In the genomic region with DNA sequence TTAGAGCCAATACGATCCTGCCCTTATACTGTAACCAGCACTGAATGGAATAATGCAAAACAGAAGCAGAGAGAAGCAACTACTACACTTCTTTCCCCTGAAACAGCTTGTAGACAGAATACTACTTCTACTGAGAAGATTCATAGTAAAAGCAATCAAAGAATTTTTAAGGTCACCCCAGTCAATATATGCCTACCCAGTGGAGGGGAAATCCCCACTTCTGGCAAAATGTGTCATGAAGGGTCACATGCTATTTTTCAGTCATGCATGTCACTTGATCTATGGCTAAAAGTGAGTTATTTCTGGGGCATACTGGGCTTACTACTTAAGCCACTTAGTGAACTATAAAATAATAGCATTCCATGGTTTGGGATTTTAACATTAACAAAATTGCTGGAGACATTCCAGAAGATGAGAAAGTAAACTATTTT, we compare ENCODE assay signal across 7 cellular contexts. TPM values are rescaled to one million over a fixed set of nuclear protein-coding genes. Genes with fewer than 3 reads are reported as not detected.
DNase-seq lines count a peak whose midpoint lies in the region; ATAC-seq and TF ChIP-seq lines count a peak whose summit lies in the region.

No MANE protein-coding gene starts in this region.

- no peak overlapping the region for H3K4me3 ChIP-seq in smooth muscle cell

- H3K36me3 ChIP-seq in smooth muscle cell (ENCODE audit: low read depth) = peaks cover 24% of the 10 kb centered on the region

- WGBS in smooth muscle cell (ENCODE audit: low lambda C conversion rate) = 86% methylated on average over 1 of the region's 1 CpG

- intact Hi-C loops in activated T-helper 1 cell treated with anti-CD3 and anti-CD28 coated beads, Interleukin-12 subunit alpha, Interleukin-12 subunit beta, Interleukin-2, Interleukin-4 antibody, amounts not matched to agents 30 ng/mL and 10 ng/mL and 1 ng/mL, durations not matched to agents 14 hours and 24 hours and 36 hours (cut with micrococcal nuclease) = loop anchor here (1.0 kb wide), 8 partner anchors 9 to 986 kb away; no protein-coding TSS in a partner anchor

- no peaks in the 10 kb centered on the region for H3K27me3 Mint-ChIP-seq in activated T-helper 1 cell treated with anti-CD3 and anti-CD28 coated beads, Interleukin-12 subunit alpha, Interleukin-12 subunit beta, Interleukin-2, Interleukin-4 antibody, amounts not matched to agents 30 ng/mL and 10 ng/mL and 1 ng/mL, durations not matched to agents 14 hours and 24 hours and 36 hours (ENCODE audit: insufficient read depth)

- peaks cover 12% of the 10 kb centered on the region for H4K20me1 ChIP-seq in smooth muscle cell (ENCODE audit: low read depth)

- peak overlapping the region; percentile 72 for H3K27ac Mint-ChIP-seq in activated T-helper 1 cell treated with anti-CD3 and anti-CD28 coated beads, Interleukin-12 subunit alpha, Interleukin-12 subunit beta, Interleukin-2, Interleukin-4 antibody, amounts not matched to agents 30 ng/mL and 10 ng/mL and 1 ng/mL, durations not matched to agents 14 hours and 24 hours and 36 hours

- peak overlapping the region; percentile 47 for H3K4me2 ChIP-seq in smooth muscle cell

- H3K9me3 Mint-ChIP-seq in activated T-helper 1 cell treated with anti-CD3 and anti-CD28 coated beads, Interleukin-12 subunit alpha, Interleukin-12 subunit beta, Interleukin-2, Interleukin-4 antibody, amounts not matched to agents 30 ng/mL and 10 ng/mL and 1 ng/mL, durations not matched to agents 14 hours and 24 hours and 36 hours = no peaks in the 10 kb centered on the region

- H3K4me1 ChIP-seq in smooth muscle cell (ENCODE audit: low read depth) = no peaks in the 10 kb centered on the region

- H3K4me3 Mint-ChIP-seq in activated T-helper 1 cell treated with anti-CD3 and anti-CD28 coated beads, Interleukin-12 subunit alpha, Interleukin-12 subunit beta, Interleukin-2, Interleukin-4 antibody, amounts not matched to agents 30 ng/mL and 10 ng/mL and 1 ng/mL, durations not matched to agents 14 hours and 24 hours and 36 hours = peak overlapping the region; percentile 57

- no peak overlapping the region for H2AFZ ChIP-seq in smooth muscle cell (ENCODE audit: low read depth)

- TF ChIP-seq CTCF in smooth muscle cell (IDR thresholded peaks at IDR 0.05; ENCODE audit: borderline replicate concordance, insufficient read depth, poor library complexity, severe bottlenecking) = no peak

- H3K79me2 ChIP-seq in smooth muscle cell (ENCODE audit: low read depth) = no peaks in the 10 kb centered on the region

- peak overlapping the region; percentile 88 for H3K27ac ChIP-seq in smooth muscle cell (ENCODE audit: low read depth)

- ATAC-seq in GM18873 (IDR thresholded peaks at IDR 0.05; ENCODE audit: low FRiP score, unreplicated experiment) (peak; percentile 67), HG02759 (IDR thresholded peaks at IDR 0.05; ENCODE audit: unreplicated experiment) (peak; percentile 86)

- H3K9me3 ChIP-seq in smooth muscle cell (replicated peaks; ENCODE audit: low read depth) = no peaks in the 10 kb centered on the region

- H3K27me3 ChIP-seq in smooth muscle cell (ENCODE audit: low read depth) = no peaks in the 10 kb centered on the region

- peaks cover 43% of the 10 kb centered on the region for H3K4me1 Mint-ChIP-seq in activated T-helper 1 cell treated with anti-CD3 and anti-CD28 coated beads, Interleukin-12 subunit alpha, Interleukin-12 subunit beta, Interleukin-2, Interleukin-4 antibody, amounts not matched to agents 30 ng/mL and 10 ng/mL and 1 ng/mL, durations not matched to agents 14 hours and 24 hours and 36 hours (ENCODE audit: low read depth)

- peak; percentile 34 for DNase-seq in activated T-helper 1 cell treated with anti-CD3 and anti-CD28 coated beads, Interleukin-12 subunit alpha, Interleukin-12 subunit beta, Interleukin-2, Interleukin-4 antibody, amounts not matched to agents 30 ng/mL and 10 ng/mL and 1 ng/mL, durations not matched to agents 14 hours and 24 hours and 36 hours (ENCODE audit: low spot score)
- no peak for DNase-seq in smooth muscle cell (lab: John Stamatoyannopoulos, UW; ENCODE audit: unreplicated experiment)
- DNase-seq in SW480 (ENCODE audit: low spot score) = no peak
- DNase-seq in HuH-7 (ENCODE audit: low spot score) = no peak
- DNase-seq in cerebellar cortex (ENCODE audit: low spot score) = no peak

- H3F3A ChIP-seq in smooth muscle cell (ENCODE audit: low read depth) = no peaks in the 10 kb centered on the region

- H3K9ac ChIP-seq in smooth muscle cell (ENCODE audit: low read depth) = peak overlapping the region; percentile 64

- peaks cover 49% of the 10 kb centered on the region for H3K36me3 Mint-ChIP-seq in activated T-helper 1 cell treated with anti-CD3 and anti-CD28 coated beads, Interleukin-12 subunit alpha, Interleukin-12 subunit beta, Interleukin-2, Interleukin-4 antibody, amounts not matched to agents 30 ng/mL and 10 ng/mL and 1 ng/mL, durations not matched to agents 14 hours and 24 hours and 36 hours (ENCODE audit: low read depth)

RNA-seq across cellular contexts. Expression of a gene that starts 25.6 kb away (rescaled TPM):
- 19.8 and 21.2 TPM in 2 replicates for total RNA-seq in activated T-helper 1 cell treated with anti-CD3 and anti-CD28 coated beads, Interleukin-12 subunit alpha, Interleukin-12 subunit beta, Interleukin-2, Interleukin-4 antibody, amounts not matched to agents 30 ng/mL and 10 ng/mL and 1 ng/mL, durations not matched to agents 14 hours and 24 hours and 36 hours
- total RNA-seq in smooth muscle cell = 0.76 and 1.2 TPM in 2 replicates
- 0.35 TPM in 1 of 2 replicates, not detected in the other for polyA plus RNA-seq in smooth muscle cell

RNA-seq across cellular contexts. Expression of a gene that starts 52.8 kb away (rescaled TPM):
- total RNA-seq in activated T-helper 1 cell treated with anti-CD3 and anti-CD28 coated beads, Interleukin-12 subunit alpha, Interleukin-12 subunit beta, Interleukin-2, Interleukin-4 antibody, amounts not matched to agents 30 ng/mL and 10 ng/mL and 1 ng/mL, durations not matched to agents 14 hours and 24 hours and 36 hours = not detected in 2 replicates
- 0.99 and 3.1 TPM in 2 replicates for total RNA-seq in smooth muscle cell
- polyA plus RNA-seq in smooth muscle cell = 4.5 and 6.2 TPM in 2 replicates
